Comparison of ENCODE assay signal across 1 cellular context in the genomic region with DNA sequence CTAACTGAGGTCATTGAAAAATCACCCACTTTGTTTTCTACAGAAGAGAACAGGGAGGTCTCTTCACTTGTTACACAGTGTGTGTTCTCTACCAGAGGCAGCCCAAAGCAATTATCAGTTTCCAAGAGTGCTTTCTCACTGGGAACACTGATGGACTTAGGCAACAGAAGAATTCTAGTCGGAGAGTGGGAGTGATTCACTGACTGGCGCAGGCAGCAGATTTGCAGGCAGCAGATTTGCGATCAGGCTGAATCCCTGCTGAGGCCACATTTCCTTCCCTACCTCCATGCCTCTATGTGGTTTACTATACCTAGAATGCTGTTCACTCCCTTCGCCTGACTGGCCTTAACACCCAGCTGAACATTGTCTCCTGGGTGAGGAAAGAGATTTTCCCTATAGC.
TF ChIP-seq lines count a peak whose summit lies in the region.

No MANE protein-coding gene starts in this region.

TF ChIP-seq in K562, 482 proteins besides CTCF, POLR2A, EP300 and RAD21 (continued from another document):
- TF ChIP-seq, protein P1, sequence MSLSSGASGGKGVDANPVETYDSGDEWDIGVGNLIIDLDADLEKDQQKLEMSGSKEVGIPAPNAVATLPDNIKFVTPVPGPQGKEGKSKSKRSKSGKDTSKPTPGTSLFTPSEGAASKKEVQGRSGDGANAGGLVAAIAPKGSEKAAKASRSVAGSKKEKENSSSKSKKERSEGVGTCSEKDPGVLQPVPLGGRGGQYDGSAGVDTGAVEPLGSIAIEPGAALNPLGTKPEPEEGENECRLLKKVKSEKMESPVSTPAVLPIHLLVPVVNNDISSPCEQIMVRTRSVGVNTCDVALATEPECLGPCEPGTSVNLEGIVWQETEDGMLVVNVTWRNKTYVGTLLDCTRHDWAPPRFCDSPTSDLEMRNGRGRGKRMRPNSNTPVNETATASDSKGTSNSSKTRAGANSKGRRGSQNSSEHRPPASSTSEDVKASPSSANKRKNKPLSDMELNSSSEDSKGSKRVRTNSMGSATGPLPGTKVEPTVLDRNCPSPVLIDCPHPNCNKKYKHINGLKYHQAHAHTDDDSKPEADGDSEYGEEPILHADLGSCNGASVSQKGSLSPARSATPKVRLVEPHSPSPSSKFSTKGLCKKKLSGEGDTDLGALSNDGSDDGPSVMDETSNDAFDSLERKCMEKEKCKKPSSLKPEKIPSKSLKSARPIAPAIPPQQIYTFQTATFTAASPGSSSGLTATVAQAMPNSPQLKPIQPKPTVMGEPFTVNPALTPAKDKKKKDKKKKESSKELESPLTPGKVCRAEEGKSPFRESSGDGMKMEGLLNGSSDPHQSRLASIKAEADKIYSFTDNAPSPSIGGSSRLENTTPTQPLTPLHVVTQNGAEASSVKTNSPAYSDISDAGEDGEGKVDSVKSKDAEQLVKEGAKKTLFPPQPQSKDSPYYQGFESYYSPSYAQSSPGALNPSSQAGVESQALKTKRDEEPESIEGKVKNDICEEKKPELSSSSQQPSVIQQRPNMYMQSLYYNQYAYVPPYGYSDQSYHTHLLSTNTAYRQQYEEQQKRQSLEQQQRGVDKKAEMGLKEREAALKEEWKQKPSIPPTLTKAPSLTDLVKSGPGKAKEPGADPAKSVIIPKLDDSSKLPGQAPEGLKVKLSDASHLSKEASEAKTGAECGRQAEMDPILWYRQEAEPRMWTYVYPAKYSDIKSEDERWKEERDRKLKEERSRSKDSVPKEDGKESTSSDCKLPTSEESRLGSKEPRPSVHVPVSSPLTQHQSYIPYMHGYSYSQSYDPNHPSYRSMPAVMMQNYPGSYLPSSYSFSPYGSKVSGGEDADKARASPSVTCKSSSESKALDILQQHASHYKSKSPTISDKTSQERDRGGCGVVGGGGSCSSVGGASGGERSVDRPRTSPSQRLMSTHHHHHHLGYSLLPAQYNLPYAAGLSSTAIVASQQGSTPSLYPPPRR (CRISPR knock-in tag; IDR thresholded peaks at IDR 0.05; ENCODE audit: borderline replicate concordance) = no peak
- TF ChIP-seq NCOR1 (IDR thresholded peaks at IDR 0.05) (no peak), GATA2 (CRISPR knock-in tag; IDR thresholded peaks at IDR 0.05) (peak; percentile 29; the same call in 1 of the 2 replicates), ZNF561 (CRISPR knock-in tag; conservative IDR thresholded peaks at IDR 0.05) (no peak), CTBP1 (IDR thresholded peaks at IDR 0.05; ENCODE audit: borderline replicate concordance) (0 out of 2 replicates have a peak, but pooled peaks have one; percentile 32), SMARCE1 (IDR thresholded peaks at IDR 0.05) (no peak), HDAC1 (IDR thresholded peaks at IDR 0.05) (peak in 1 of 2 experiments; percentile 55; a peak in 2 of 4 replicates), MTA1 (IDR thresholded peaks at IDR 0.05; ENCODE audit: borderline replicate concordance) (no peak), FOXP4 (CRISPR knock-in tag; IDR thresholded peaks at IDR 0.05; ENCODE audit: borderline replicate concordance) (no peak), GABPA (tag; conservative IDR thresholded peaks at IDR 0.05; ENCODE audit: low read depth) (no peak), MYBL2 (IDR thresholded peaks at IDR 0.05; ENCODE audit: low read depth) (no peak), MYBL2 (CRISPR knock-in tag; IDR thresholded peaks at IDR 0.05; ENCODE audit: borderline replicate concordance) (no peak), ARHGAP35 (IDR thresholded peaks at IDR 0.05; ENCODE audit: partially characterized antibody) (no peak), KDM1A (IDR thresholded peaks at IDR 0.05) (peak; percentile 90 to 91), EZH2 (IDR thresholded peaks at IDR 0.05; ENCODE audit: borderline replicate concordance, low read depth, low read length) (no peak), MIER1 (IDR thresholded peaks at IDR 0.05; ENCODE audit: low read depth) (no peak), JUND (IDR thresholded peaks at IDR 0.05; ENCODE audit: borderline replicate concordance, low read depth, low read length) (no peak), JUND (tag; IDR thresholded peaks at IDR 0.05; ENCODE audit: borderline replicate concordance, low read depth, low read length) (peak; percentile 26; the same call in 1 of the 3 replicates), ZNF140 (CRISPR knock-in tag; IDR thresholded peaks at IDR 0.05) (no peak), HNRNPK (IDR thresholded peaks at IDR 0.05; ENCODE audit: low read depth, low read length, poor library complexity, severe bottlenecking) (no peak), HDAC2 (IDR thresholded peaks at IDR 0.05) (0 out of 2 replicates have a peak, but pooled peaks have one; percentile 18), RCOR1 (IDR thresholded peaks at IDR 0.05; ENCODE audit: borderline replicate concordance in 1 of 2, low read depth in 2 of 2, low read length in 2 of 2) (peak; percentile 61 to 96), RFX1 (IDR thresholded peaks at IDR 0.05) (no peak), MEF2A (IDR thresholded peaks at IDR 0.05; ENCODE audit: control insufficient read depth, low read depth, low read length) (no peak)
- TF ChIP-seq, protein P2, sequence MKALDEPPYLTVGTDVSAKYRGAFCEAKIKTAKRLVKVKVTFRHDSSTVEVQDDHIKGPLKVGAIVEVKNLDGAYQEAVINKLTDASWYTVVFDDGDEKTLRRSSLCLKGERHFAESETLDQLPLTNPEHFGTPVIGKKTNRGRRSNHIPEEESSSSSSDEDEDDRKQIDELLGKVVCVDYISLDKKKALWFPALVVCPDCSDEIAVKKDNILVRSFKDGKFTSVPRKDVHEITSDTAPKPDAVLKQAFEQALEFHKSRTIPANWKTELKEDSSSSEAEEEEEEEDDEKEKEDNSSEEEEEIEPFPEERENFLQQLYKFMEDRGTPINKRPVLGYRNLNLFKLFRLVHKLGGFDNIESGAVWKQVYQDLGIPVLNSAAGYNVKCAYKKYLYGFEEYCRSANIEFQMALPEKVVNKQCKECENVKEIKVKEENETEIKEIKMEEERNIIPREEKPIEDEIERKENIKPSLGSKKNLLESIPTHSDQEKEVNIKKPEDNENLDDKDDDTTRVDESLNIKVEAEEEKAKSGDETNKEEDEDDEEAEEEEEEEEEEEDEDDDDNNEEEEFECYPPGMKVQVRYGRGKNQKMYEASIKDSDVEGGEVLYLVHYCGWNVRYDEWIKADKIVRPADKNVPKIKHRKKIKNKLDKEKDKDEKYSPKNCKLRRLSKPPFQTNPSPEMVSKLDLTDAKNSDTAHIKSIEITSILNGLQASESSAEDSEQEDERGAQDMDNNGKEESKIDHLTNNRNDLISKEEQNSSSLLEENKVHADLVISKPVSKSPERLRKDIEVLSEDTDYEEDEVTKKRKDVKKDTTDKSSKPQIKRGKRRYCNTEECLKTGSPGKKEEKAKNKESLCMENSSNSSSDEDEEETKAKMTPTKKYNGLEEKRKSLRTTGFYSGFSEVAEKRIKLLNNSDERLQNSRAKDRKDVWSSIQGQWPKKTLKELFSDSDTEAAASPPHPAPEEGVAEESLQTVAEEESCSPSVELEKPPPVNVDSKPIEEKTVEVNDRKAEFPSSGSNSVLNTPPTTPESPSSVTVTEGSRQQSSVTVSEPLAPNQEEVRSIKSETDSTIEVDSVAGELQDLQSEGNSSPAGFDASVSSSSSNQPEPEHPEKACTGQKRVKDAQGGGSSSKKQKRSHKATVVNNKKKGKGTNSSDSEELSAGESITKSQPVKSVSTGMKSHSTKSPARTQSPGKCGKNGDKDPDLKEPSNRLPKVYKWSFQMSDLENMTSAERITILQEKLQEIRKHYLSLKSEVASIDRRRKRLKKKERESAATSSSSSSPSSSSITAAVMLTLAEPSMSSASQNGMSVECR (CRISPR knock-in tag; IDR thresholded peaks at IDR 0.05) = no peak
- TF ChIP-seq, protein P3, sequence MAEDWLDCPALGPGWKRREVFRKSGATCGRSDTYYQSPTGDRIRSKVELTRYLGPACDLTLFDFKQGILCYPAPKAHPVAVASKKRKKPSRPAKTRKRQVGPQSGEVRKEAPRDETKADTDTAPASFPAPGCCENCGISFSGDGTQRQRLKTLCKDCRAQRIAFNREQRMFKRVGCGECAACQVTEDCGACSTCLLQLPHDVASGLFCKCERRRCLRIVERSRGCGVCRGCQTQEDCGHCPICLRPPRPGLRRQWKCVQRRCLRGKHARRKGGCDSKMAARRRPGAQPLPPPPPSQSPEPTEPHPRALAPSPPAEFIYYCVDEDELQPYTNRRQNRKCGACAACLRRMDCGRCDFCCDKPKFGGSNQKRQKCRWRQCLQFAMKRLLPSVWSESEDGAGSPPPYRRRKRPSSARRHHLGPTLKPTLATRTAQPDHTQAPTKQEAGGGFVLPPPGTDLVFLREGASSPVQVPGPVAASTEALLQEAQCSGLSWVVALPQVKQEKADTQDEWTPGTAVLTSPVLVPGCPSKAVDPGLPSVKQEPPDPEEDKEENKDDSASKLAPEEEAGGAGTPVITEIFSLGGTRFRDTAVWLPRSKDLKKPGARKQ (CRISPR knock-in tag; IDR thresholded peaks at IDR 0.05) = no peak
TF ChIP-seq in K562: peak in this region for 10.
